1 cellular context compared by ENCODE assay signal in the genomic region with DNA sequence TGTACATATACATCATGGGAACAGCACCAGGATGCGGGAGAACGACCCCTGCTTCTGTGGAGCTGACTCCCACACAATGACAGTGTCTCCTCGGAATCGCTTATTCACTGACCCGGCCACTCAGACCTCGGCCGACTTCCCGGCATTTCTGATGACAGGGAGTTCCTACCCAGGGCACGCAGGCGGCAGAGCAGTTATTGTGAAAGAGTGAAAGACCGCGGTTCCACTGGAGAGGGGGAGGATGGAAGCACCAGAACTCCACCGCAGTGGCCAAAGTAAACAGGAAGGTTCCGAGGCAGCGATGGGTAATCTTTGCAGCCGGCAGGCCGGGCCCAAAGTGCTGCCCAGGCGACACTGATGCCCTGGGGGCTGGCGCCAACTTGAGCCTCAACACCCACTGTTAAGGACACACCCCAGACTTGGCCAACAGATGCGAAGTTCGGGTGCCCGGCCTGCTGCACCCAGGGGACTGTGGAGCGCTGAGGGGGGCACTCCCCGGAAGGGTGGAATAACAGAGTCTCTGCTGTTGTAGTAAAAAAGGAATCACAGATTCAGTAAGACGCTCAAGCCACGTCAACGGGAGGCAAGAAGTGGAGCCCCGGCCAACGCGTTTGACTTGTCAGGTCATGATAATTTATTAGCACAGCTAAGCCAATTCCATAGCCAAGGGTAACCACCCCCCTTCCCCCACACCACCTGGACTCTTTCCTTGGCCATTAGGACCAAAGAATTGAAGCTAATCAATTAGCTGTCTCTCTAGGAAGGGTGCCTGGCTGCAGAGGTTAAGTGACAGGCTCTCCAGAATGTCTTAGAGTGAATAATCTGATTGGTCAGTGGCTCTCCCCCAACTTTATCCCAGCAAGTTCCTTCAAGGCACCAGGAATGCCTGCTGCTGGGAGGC.
A peak's percentile ranks its signal among the peaks of the same experiment; 100 is the strongest.
TF ChIP-seq lines count a peak whose summit lies in the region.

No MANE protein-coding gene starts in this region.

TF ChIP-seq in HepG2, 621 proteins besides CTCF, POLR2A, EP300 and RAD21 (continued from another document and continues in another):
- TF ChIP-seq, protein P1, sequence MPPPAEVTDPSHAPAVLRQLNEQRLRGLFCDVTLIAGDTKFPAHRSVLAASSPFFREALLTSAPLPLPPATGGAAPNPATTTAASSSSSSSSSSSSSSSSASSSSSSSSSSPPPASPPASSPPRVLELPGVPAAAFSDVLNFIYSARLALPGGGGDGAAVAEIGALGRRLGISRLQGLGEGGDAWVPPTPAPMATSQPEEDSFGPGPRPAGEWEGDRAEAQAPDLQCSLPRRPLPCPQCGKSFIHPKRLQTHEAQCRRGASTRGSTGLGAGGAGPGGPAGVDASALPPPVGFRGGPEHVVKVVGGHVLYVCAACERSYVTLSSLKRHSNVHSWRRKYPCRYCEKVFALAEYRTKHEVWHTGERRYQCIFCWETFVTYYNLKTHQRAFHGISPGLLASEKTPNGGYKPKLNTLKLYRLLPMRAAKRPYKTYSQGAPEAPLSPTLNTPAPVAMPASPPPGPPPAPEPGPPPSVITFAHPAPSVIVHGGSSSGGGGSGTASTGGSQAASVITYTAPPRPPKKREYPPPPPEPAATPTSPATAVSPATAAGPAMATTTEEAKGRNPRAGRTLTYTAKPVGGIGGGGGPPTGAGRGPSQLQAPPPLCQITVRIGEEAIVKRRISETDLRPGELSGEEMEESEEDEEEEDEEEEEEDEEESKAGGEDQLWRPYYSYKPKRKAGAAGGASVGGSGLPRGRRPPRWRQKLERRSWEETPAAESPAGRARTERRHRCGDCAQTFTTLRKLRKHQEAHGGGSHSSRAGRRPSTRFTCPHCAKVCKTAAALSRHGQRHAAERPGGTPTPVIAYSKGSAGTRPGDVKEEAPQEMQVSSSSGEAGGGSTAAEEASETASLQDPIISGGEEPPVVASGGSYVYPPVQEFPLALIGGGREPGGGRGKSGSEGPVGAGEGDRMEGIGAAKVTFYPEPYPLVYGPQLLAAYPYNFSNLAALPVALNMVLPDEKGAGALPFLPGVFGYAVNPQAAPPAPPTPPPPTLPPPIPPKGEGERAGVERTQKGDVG (CRISPR knock-in tag; IDR thresholded peaks at IDR 0.05; ENCODE audit: borderline replicate concordance): peak; percentile 88; the same call in 1 of the 2 replicates
- TF ChIP-seq ZNF766 (CRISPR knock-in tag; IDR thresholded peaks at IDR 0.05; ENCODE audit: borderline replicate concordance) (no peak), KAT2B (IDR thresholded peaks at IDR 0.05; ENCODE audit: borderline replicate concordance, low read depth, low read length) (no peak), TP53 (CRISPR knock-in tag; conservative IDR thresholded peaks at IDR 0.05) (no peak), XBP1 (CRISPR knock-in tag; IDR thresholded peaks at IDR 0.05) (no peak), KDM1A (CRISPR knock-in tag; IDR thresholded peaks at IDR 0.05) (no peak; the same call in 1 of the 2 replicates), ZNF383 (CRISPR knock-in tag; IDR thresholded peaks at IDR 0.05; ENCODE audit: borderline replicate concordance) (no peak), FOXC1 (CRISPR knock-in tag; IDR thresholded peaks at IDR 0.05; ENCODE audit: borderline replicate concordance) (no peak), HNRNPH1 (optimal IDR thresholded peaks at IDR 0.05; ENCODE audit: low read depth, low read length) (no peak), ZNF564 (CRISPR knock-in tag; IDR thresholded peaks at IDR 0.05) (no peak; the same call in 1 of the 2 replicates), SMARCE1 (IDR thresholded peaks at IDR 0.05; ENCODE audit: borderline replicate concordance) (no peak), RFXANK (CRISPR knock-in tag; IDR thresholded peaks at IDR 0.05) (no peak), SMAD1 (CRISPR knock-in tag; IDR thresholded peaks at IDR 0.05; ENCODE audit: borderline replicate concordance, low read depth) (peak; percentile 92), KLF13 (CRISPR knock-in tag; IDR thresholded peaks at IDR 0.05) (no peak), SOX5 (CRISPR knock-in tag; IDR thresholded peaks at IDR 0.05; ENCODE audit: borderline replicate concordance) (no peak; the same call in 1 of the 2 replicates), ZNF546 (CRISPR knock-in tag; conservative IDR thresholded peaks at IDR 0.05) (no peak), FOXJ3 (CRISPR knock-in tag; IDR thresholded peaks at IDR 0.05; ENCODE audit: borderline replicate concordance) (no peak), TAF15 (IDR thresholded peaks at IDR 0.05; ENCODE audit: low read depth, low read length, poor library complexity, severe bottlenecking) (no peak), DPF2 (CRISPR knock-in tag; IDR thresholded peaks at IDR 0.05; ENCODE audit: borderline replicate concordance, low read depth) (peak; percentile 44; the same call in 1 of the 2 replicates), ZNF335 (CRISPR knock-in tag; IDR thresholded peaks at IDR 0.05) (no peak), ZNF768 (CRISPR knock-in tag; IDR thresholded peaks at IDR 0.05) (no peak), HNRNPK (IDR thresholded peaks at IDR 0.05; ENCODE audit: low read depth, low read length, poor library complexity, severe bottlenecking) (no peak), ADNP (CRISPR knock-in tag; IDR thresholded peaks at IDR 0.05) (no peak), NFIB (CRISPR knock-in tag; IDR thresholded peaks at IDR 0.05; ENCODE audit: borderline replicate concordance) (no peak), ZBTB1 (CRISPR knock-in tag; IDR thresholded peaks at IDR 0.05; ENCODE audit: borderline replicate concordance) (no peak), ZC3H13 (CRISPR knock-in tag; IDR thresholded peaks at IDR 0.05) (no peak), RBM39 (IDR thresholded peaks at IDR 0.05; ENCODE audit: low read depth, low read length, poor library complexity, severe bottlenecking) (no peak), BRCA1 (CRISPR knock-in tag; IDR thresholded peaks at IDR 0.05) (no peak), JUND (CRISPR knock-in tag; IDR thresholded peaks at IDR 0.05) (no peak), ZNF34 (CRISPR knock-in tag; IDR thresholded peaks at IDR 0.05; ENCODE audit: borderline replicate concordance) (no peak), MED8 (CRISPR knock-in tag; IDR thresholded peaks at IDR 0.05; ENCODE audit: insufficient replicate concordance) (peak; percentile 49), ZNF333 (CRISPR knock-in tag; IDR thresholded peaks at IDR 0.05; ENCODE audit: borderline replicate concordance) (no peak), KLF11 (CRISPR knock-in tag; IDR thresholded peaks at IDR 0.05) (no peak)
- TF ChIP-seq, protein P2, sequence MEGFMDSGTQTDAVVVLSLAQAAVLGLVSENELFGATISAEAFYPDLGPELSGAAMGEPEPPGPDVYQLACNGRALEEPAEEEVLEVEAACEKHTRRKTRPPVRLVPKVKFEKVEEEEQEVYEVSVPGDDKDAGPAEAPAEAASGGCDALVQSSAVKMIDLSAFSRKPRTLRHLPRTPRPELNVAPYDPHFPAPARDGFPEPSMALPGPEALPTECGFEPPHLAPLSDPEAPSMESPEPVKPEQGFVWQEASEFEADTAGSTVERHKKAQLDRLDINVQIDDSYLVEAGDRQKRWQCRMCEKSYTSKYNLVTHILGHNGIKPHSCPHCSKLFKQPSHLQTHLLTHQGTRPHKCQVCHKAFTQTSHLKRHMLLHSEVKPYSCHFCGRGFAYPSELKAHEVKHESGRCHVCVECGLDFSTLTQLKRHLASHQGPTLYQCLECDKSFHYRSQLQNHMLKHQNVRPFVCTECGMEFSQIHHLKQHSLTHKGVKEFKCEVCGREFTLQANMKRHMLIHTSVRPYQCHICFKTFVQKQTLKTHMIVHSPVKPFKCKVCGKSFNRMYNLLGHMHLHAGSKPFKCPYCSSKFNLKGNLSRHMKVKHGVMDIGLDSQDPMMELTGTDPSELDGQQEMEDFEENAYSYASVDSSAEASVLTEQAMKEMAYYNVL (CRISPR knock-in tag; IDR thresholded peaks at IDR 0.05; ENCODE audit: borderline replicate concordance): peak; percentile 96
- TF ChIP-seq, protein P3, sequence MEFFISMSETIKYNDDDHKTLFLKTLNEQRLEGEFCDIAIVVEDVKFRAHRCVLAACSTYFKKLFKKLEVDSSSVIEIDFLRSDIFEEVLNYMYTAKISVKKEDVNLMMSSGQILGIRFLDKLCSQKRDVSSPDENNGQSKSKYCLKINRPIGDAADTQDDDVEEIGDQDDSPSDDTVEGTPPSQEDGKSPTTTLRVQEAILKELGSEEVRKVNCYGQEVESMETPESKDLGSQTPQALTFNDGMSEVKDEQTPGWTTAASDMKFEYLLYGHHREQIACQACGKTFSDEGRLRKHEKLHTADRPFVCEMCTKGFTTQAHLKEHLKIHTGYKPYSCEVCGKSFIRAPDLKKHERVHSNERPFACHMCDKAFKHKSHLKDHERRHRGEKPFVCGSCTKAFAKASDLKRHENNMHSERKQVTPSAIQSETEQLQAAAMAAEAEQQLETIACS (CRISPR knock-in tag; IDR thresholded peaks at IDR 0.05): no peak
- TF ChIP-seq, protein P4, sequence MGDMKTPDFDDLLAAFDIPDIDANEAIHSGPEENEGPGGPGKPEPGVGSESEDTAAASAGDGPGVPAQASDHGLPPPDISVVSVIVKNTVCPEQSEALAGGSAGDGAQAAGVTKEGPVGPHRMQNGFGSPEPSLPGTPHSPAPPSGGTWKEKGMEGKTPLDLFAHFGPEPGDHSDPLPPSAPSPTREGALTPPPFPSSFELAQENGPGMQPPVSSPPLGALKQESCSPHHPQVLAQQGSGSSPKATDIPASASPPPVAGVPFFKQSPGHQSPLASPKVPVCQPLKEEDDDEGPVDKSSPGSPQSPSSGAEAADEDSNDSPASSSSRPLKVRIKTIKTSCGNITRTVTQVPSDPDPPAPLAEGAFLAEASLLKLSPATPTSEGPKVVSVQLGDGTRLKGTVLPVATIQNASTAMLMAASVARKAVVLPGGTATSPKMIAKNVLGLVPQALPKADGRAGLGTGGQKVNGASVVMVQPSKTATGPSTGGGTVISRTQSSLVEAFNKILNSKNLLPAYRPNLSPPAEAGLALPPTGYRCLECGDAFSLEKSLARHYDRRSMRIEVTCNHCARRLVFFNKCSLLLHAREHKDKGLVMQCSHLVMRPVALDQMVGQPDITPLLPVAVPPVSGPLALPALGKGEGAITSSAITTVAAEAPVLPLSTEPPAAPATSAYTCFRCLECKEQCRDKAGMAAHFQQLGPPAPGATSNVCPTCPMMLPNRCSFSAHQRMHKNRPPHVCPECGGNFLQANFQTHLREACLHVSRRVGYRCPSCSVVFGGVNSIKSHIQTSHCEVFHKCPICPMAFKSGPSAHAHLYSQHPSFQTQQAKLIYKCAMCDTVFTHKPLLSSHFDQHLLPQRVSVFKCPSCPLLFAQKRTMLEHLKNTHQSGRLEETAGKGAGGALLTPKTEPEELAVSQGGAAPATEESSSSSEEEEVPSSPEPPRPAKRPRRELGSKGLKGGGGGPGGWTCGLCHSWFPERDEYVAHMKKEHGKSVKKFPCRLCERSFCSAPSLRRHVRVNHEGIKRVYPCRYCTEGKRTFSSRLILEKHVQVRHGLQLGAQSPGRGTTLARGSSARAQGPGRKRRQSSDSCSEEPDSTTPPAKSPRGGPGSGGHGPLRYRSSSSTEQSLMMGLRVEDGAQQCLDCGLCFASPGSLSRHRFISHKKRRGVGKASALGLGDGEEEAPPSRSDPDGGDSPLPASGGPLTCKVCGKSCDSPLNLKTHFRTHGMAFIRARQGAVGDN (CRISPR knock-in tag; IDR thresholded peaks at IDR 0.05): peak; percentile 90
- TF ChIP-seq, protein P5, sequence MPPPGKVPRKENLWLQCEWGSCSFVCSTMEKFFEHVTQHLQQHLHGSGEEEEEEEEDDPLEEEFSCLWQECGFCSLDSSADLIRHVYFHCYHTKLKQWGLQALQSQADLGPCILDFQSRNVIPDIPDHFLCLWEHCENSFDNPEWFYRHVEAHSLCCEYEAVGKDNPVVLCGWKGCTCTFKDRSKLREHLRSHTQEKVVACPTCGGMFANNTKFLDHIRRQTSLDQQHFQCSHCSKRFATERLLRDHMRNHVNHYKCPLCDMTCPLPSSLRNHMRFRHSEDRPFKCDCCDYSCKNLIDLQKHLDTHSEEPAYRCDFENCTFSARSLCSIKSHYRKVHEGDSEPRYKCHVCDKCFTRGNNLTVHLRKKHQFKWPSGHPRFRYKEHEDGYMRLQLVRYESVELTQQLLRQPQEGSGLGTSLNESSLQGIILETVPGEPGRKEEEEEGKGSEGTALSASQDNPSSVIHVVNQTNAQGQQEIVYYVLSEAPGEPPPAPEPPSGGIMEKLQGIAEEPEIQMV (CRISPR knock-in tag; IDR thresholded peaks at IDR 0.05; ENCODE audit: low read depth): no peak
- TF ChIP-seq, protein P6, sequence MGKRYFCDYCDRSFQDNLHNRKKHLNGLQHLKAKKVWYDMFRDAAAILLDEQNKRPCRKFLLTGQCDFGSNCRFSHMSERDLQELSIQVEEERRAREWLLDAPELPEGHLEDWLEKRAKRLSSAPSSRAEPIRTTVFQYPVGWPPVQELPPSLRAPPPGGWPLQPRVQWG (CRISPR knock-in tag; IDR thresholded peaks at IDR 0.05; ENCODE audit: borderline replicate concordance, low read depth): no peak
- TF ChIP-seq, protein P7, sequence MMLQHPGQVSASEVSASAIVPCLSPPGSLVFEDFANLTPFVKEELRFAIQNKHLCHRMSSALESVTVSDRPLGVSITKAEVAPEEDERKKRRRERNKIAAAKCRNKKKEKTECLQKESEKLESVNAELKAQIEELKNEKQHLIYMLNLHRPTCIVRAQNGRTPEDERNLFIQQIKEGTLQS (CRISPR knock-in tag; IDR thresholded peaks at IDR 0.05): 0 out of 2 replicates have a peak, but pooled peaks have one; percentile 25
- TF ChIP-seq, protein P8, sequence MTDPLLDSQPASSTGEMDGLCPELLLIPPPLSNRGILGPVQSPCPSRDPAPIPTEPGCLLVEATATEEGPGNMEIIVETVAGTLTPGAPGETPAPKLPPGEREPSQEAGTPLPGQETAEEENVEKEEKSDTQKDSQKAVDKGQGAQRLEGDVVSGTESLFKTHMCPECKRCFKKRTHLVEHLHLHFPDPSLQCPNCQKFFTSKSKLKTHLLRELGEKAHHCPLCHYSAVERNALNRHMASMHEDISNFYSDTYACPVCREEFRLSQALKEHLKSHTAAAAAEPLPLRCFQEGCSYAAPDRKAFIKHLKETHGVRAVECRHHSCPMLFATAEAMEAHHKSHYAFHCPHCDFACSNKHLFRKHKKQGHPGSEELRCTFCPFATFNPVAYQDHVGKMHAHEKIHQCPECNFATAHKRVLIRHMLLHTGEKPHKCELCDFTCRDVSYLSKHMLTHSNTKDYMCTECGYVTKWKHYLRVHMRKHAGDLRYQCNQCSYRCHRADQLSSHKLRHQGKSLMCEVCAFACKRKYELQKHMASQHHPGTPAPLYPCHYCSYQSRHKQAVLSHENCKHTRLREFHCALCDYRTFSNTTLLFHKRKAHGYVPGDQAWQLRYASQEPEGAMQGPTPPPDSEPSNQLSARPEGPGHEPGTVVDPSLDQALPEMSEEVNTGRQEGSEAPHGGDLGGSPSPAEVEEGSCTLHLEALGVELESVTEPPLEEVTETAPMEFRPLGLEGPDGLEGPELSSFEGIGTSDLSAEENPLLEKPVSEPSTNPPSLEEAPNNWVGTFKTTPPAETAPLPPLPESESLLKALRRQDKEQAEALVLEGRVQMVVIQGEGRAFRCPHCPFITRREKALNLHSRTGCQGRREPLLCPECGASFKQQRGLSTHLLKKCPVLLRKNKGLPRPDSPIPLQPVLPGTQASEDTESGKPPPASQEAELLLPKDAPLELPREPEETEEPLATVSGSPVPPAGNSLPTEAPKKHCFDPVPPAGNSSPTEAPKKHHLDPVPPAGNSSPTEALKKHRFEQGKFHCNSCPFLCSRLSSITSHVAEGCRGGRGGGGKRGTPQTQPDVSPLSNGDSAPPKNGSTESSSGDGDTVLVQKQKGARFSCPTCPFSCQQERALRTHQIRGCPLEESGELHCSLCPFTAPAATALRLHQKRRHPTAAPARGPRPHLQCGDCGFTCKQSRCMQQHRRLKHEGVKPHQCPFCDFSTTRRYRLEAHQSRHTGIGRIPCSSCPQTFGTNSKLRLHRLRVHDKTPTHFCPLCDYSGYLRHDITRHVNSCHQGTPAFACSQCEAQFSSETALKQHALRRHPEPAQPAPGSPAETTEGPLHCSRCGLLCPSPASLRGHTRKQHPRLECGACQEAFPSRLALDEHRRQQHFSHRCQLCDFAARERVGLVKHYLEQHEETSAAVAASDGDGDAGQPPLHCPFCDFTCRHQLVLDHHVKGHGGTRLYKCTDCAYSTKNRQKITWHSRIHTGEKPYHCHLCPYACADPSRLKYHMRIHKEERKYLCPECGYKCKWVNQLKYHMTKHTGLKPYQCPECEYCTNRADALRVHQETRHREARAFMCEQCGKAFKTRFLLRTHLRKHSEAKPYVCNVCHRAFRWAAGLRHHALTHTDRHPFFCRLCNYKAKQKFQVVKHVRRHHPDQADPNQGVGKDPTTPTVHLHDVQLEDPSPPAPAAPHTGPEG (CRISPR knock-in tag; IDR thresholded peaks at IDR 0.05): no peak
